27 cellular contexts compared by ENCODE assay signal in genomic region chr1:66728021-66728420, GRCh38. TPM values are rescaled to one million over a fixed set of nuclear protein-coding genes. Genes with fewer than 3 reads are reported as not detected.
DNase-seq lines count a peak whose midpoint lies in the region; ATAC-seq and TF ChIP-seq lines count a peak whose summit lies in the region.
"Had no signal": no experiment of that assay in that cellular context is flagged by ENCODE, and none has a peak within 500 bp of the region (broad histone marks: within the 10 kb centered on the region; RNA-seq: fewer than 3 reads in every experiment).

No MANE protein-coding gene starts in this region.

- H3K9ac ChIP-seq in adipocyte (ENCODE audit: low read length) = no peak overlapping the region

- H3K4me3 ChIP-seq in adipocyte (ENCODE audit: low read length) (no peak overlapping the region), fibroblast of mammary gland (ENCODE audit: control insufficient read depth, low read depth, low read length) (no peak overlapping the region)
- H3K4me3 ChIP-seq: lower lobe of right lung, prostate gland, sigmoid colon, tibial artery had no signal

- DNase-seq in ELR (ENCODE audit: low read depth) = peak; percentile 62
- peak; percentile 41 for DNase-seq in adipocyte (ENCODE audit: low read depth)
- peak; percentile 35 for DNase-seq in fibroblast of mammary gland (ENCODE audit: low read depth)
- DNase-seq in renal cortical epithelial cell (ENCODE audit: low read depth) = peak; percentile 30
- no peak for DNase-seq in foreskin melanocyte
- no peak for DNase-seq in stimulated activated effector memory CD8-positive, alpha-beta T cell treated with anti-CD3 and anti-CD28 coated beads, Interleukin-12 subunit alpha, Interleukin-12 subunit beta, amount 100 ng/mL, for 72 hours (ENCODE audit: low spot score in 2 of 2)
- DNase-seq in NCI-H510A (lab: John Stamatoyannopoulos, UW) = no peak
- DNase-seq: activated CD4-positive, alpha-beta T cell treated with anti-CD3 and anti-CD28 coated beads, Interleukin-2, amount 50 U/mL, for 4 hours; activated T-cell treated with anti-CD3 and anti-CD28 coated beads, Interleukin-2, amount 50 U/mL, for 72 hours; C1 segment of cervical spinal cord; COR-L47; GF-D8; KG1; lower lobe of right lung; MM.1S; naive thymus-derived CD8-positive, alpha-beta T cell; NCI-H1105 treated with DMSO at 0.1 percent for 48 hours; NCI-H2029; NCI-H526 treated with DMSO at 0.1 percent for 48 hours; nucleus accumbens; PC-3; Right ventricle myocardium superior; sigmoid colon; stimulated activated CD4-positive, alpha-beta T cell treated with anti-CD3 and anti-CD28 coated beads, Interleukin-4, amount 100 ng/mL, for 24 hours; T-helper 17 cell; tibial artery had no signal

- no peaks in the 10 kb centered on the region for H3K27me3 ChIP-seq in adipocyte (replicated peaks; ENCODE audit: control insufficient read depth, insufficient read depth, low read length)
- H3K27me3 ChIP-seq: sigmoid colon, tibial artery had no signal

- H3K36me3 ChIP-seq in adipocyte (ENCODE audit: control insufficient read depth, insufficient read depth, low read length, severe bottlenecking) = no peaks in the 10 kb centered on the region
- H3K36me3 ChIP-seq: lower lobe of right lung, prostate gland, sigmoid colon had no signal

- peaks cover 29% of the 10 kb centered on the region for H3K4me1 ChIP-seq in adipocyte (ENCODE audit: control insufficient read depth, insufficient read depth, low read length)
- H3K4me1 ChIP-seq: prostate gland had no signal

- H3K4me1 Mint-ChIP-seq in stimulated activated effector memory CD8-positive, alpha-beta T cell treated with anti-CD3 and anti-CD28 coated beads, Interleukin-12 subunit alpha, Interleukin-12 subunit beta, amount 100 ng/mL, for 72 hours = peaks cover 9% of the 10 kb centered on the region

- no peak overlapping the region for H3K4me3 Mint-ChIP-seq in stimulated activated effector memory CD8-positive, alpha-beta T cell treated with anti-CD3 and anti-CD28 coated beads, Interleukin-12 subunit alpha, Interleukin-12 subunit beta, amount 100 ng/mL, for 72 hours
- H3K4me3 Mint-ChIP-seq: T-helper 17 cell had no signal

- no peaks in the 10 kb centered on the region for H3K9me3 Mint-ChIP-seq in stimulated activated effector memory CD8-positive, alpha-beta T cell treated with anti-CD3 and anti-CD28 coated beads, Interleukin-12 subunit alpha, Interleukin-12 subunit beta, amount 100 ng/mL, for 72 hours
- H3K9me3 Mint-ChIP-seq: naive thymus-derived CD8-positive, alpha-beta T cell had no signal

- H3K9me3 ChIP-seq in adipocyte (ENCODE audit: control insufficient read depth, low read length) = no peaks in the 10 kb centered on the region
- H3K9me3 ChIP-seq: lower lobe of right lung, prostate gland, sigmoid colon, tibial artery had no signal

- no peak overlapping the region for H3K27ac Mint-ChIP-seq in stimulated activated effector memory CD8-positive, alpha-beta T cell treated with anti-CD3 and anti-CD28 coated beads, Interleukin-12 subunit alpha, Interleukin-12 subunit beta, amount 100 ng/mL, for 72 hours
- H3K27ac Mint-ChIP-seq: activated T-cell treated with anti-CD3 and anti-CD28 coated beads, Interleukin-2, amount 50 U/mL, for 72 hours; T-helper 17 cell had no signal

- ATAC-seq in stimulated activated effector memory CD8-positive, alpha-beta T cell treated with anti-CD3 and anti-CD28 coated beads, Interleukin-12 subunit alpha, Interleukin-12 subunit beta, amount 100 ng/mL, for 72 hours = no peak
- ATAC-seq: activated T-cell treated with anti-CD3 and anti-CD28 coated beads, Interleukin-2, amount 50 U/mL, for 72 hours; lower lobe of right lung; naive thymus-derived CD8-positive, alpha-beta T cell; PC-3; T-helper 17 cell had no signal

- no peaks in the 10 kb centered on the region for H3K36me3 Mint-ChIP-seq in stimulated activated effector memory CD8-positive, alpha-beta T cell treated with anti-CD3 and anti-CD28 coated beads, Interleukin-12 subunit alpha, Interleukin-12 subunit beta, amount 100 ng/mL, for 72 hours
- H3K36me3 Mint-ChIP-seq: naive thymus-derived CD8-positive, alpha-beta T cell had no signal

- no peak for TF ChIP-seq CTCF in fibroblast of mammary gland (conservative IDR thresholded peaks at IDR 0.05; ENCODE audit: control insufficient read depth, insufficient read depth, low read depth, low read length)

RNA-seq across cellular contexts. Expression of gene DYNLT5, which starts 24.2 kb away (rescaled TPM):
- 0.30 TPM in 1 of 2 replicates, not detected in the other for total RNA-seq in renal cortical epithelial cell
- total RNA-seq: activated T-cell treated with anti-CD3 and anti-CD28 coated beads, Interleukin-2, amount 50 U/mL, for 72 hours; naive thymus-derived CD8-positive, alpha-beta T cell; PC-3; T-helper 17 cell had no signal

Comparison
In these comparisons a context has a peak if more than half of its experiments do, and no peak if none do; other contexts are left out.
1. DNase-seq: peak in ELR (single experiment), adipocyte (single experiment), fibroblast of mammary gland (single experiment) and renal cortical epithelial cell (single experiment); none in foreskin melanocyte (single experiment), stimulated activated effector memory CD8-positive, alpha-beta T cell treated with anti-CD3 and anti-CD28 coated beads, Interleukin-12 subunit alpha, Interleukin-12 subunit beta, amount 100 ng/mL, for 72 hours (0 of 2) and NCI-H510A (single experiment).